In the genomic region with DNA sequence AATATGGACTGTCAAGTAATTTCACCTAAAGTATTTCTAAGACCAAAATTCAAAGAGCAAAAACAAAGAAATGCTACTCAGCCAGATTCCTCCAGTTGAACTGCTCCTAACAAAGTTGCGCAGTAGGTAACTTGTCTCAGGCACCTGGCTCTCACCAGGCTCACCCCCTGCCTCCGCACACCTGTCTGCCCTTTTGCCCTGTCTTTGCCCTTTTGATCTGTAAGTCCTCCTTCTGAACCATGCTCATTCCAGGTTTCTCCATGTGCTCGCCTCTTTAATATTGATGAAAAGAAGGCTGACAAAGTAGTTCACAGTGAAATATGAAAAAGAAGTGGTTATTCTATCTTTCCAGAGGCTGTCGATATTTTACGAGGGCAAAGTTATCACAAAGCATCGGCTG, we compare ENCODE assay signal across 26 cellular contexts.
"Had no signal": no experiment of that assay in that cellular context is flagged by ENCODE, and none has a peak within 500 bp of the region (broad histone marks: within the 10 kb centered on the region; RNA-seq: fewer than 3 reads in every experiment).

No MANE protein-coding gene starts in this region.

- H3K36me3 ChIP-seq: ascending aorta, cardiac muscle cell, left lung, pancreas, right atrium auricular region, transverse colon, uterus, WERI-Rb-1 had no signal

- H3K9me3 ChIP-seq: ascending aorta, left lung, pancreas, psoas muscle, right atrium auricular region, transverse colon, uterus had no signal

- H3K27ac Mint-ChIP-seq: activated naive CD8-positive, alpha-beta T cell treated with anti-CD3 and anti-CD28 coated beads for 36 hours; brain; naive thymus-derived CD4-positive, alpha-beta T cell; T-helper 1 cell treated with Interleukin-12 subunit alpha and Interleukin-12 subunit beta and Interleukin-4 antibody, amounts not matched to agents 30 μg/mL and 1 μg/mL, for 36 hours had no signal

- ATAC-seq: activated CD4-positive, CD25-positive, alpha-beta regulatory T cell treated with anti-CD3 and anti-CD28 coated beads, Interleukin-2, amount 50 U/mL, for 24 hours; left lung; naive thymus-derived CD4-positive, alpha-beta T cell; pancreas; psoas muscle had no signal

- DNase-seq: activated CD4-positive, alpha-beta T cell treated with anti-CD3 and anti-CD28 coated beads for 48 hours; activated CD4-positive, alpha-beta T cell treated with anti-CD3 and anti-CD28 coated beads, Interleukin-2, amount 50 U/mL, for 48 hours; activated CD8-positive, alpha-beta memory T cell treated with anti-CD3 and anti-CD28 coated beads for 24 hours; activated effector memory CD4-positive, alpha-beta T cell treated with Interleukin-2 at 50 U/mL for 16 hours; activated naive CD4-positive, alpha-beta T cell treated with Interleukin-2 at 50 U/mL for 16 hours; activated naive CD8-positive, alpha-beta T cell treated with anti-CD3 and anti-CD28 coated beads for 36 hours; dorsolateral prefrontal cortex; effector memory CD4-positive, alpha-beta T cell; left lung; naive thymus-derived CD4-positive, alpha-beta T cell; pancreas; psoas muscle; stimulated activated CD4-positive, alpha-beta T cell treated with anti-CD3 and anti-CD28 coated beads, Interleukin-2, amount 100 ng/mL, for 48 hours; stimulated activated naive CD4-positive, alpha-beta T cell treated with Interleukin-2 at 50 U/mL for 16 hours; T-helper 9 cell; transverse colon; uterus; WERI-Rb-1 had no signal

- H3K4me3 ChIP-seq: ascending aorta, cardiac muscle cell, coronary artery, dorsolateral prefrontal cortex, left lung, lung, pancreas, psoas muscle, right atrium auricular region, transverse colon, uterus had no signal

- H3K9me3 Mint-ChIP-seq: activated naive CD8-positive, alpha-beta T cell treated with anti-CD3 and anti-CD28 coated beads for 36 hours; T-helper 1 cell treated with Interleukin-12 subunit alpha and Interleukin-12 subunit beta and Interleukin-4 antibody, amounts not matched to agents 30 μg/mL and 1 μg/mL, for 36 hours had no signal

- H3K27ac ChIP-seq: ascending aorta, cardiac muscle cell, coronary artery, dorsolateral prefrontal cortex, left lung, pancreas, psoas muscle, right atrium auricular region, uterus, WERI-Rb-1 had no signal

- H3K36me3 Mint-ChIP-seq: activated naive CD8-positive, alpha-beta T cell treated with anti-CD3 and anti-CD28 coated beads for 36 hours; brain; naive thymus-derived CD4-positive, alpha-beta T cell had no signal

- H3K4me1 ChIP-seq: left lung, pancreas, psoas muscle, right atrium auricular region had no signal

- H3K27me3 ChIP-seq: ascending aorta, cardiac muscle cell, dorsolateral prefrontal cortex, left lung, pancreas, right atrium auricular region, transverse colon, uterus had no signal
